In genomic region chr6:148523051-148523450, GRCh38 we compare ENCODE assay signal across 18 cellular contexts.
DNase-seq lines count a peak whose midpoint lies in the region; ATAC-seq, FAIRE-seq and TF ChIP-seq lines count a peak whose summit lies in the region.
"Had no signal": no experiment of that assay in that cellular context is flagged by ENCODE, and none has a peak within 500 bp of the region (broad histone marks: within the 10 kb centered on the region; RNA-seq: fewer than 3 reads in every experiment).

No MANE protein-coding gene starts in this region.

- H3K27ac ChIP-seq in mesodermal cell (ENCODE audit: low read depth, low read length, severe bottlenecking) = peak overlapping the region; percentile 72
- H3K27ac ChIP-seq: HL-60, Peyer's patch had no signal

- no peaks in the 10 kb centered on the region for H3K4me1 Mint-ChIP-seq in natural killer cell

- H3K27ac Mint-ChIP-seq in natural killer cell = no peak overlapping the region
- H3K27ac Mint-ChIP-seq: memory B cell had no signal

- H3K9me3 Mint-ChIP-seq in natural killer cell = no peaks in the 10 kb centered on the region
- H3K9me3 Mint-ChIP-seq: memory B cell, WTC11 had no signal

- H3K4me3 Mint-ChIP-seq in natural killer cell = no peak overlapping the region
- H3K4me3 Mint-ChIP-seq: memory B cell, WTC11 had no signal

- 93 to 100% methylated on average over 2 of the region's 2 CpGs for WGBS in mesodermal cell (ENCODE audit: insufficient coverage in 2 of 2), 2 experiments

- no peak overlapping the region for H3K4me3 ChIP-seq in epithelial cell of esophagus (ENCODE audit: low read length)
- no peak overlapping the region for H3K4me3 ChIP-seq in mesodermal cell (ENCODE audit: extremely low read depth, insufficient read depth, low read length, poor library complexity, severe bottlenecking)
- H3K4me3 ChIP-seq: Peyer's patch had no signal

- peak; percentile 56 for FAIRE-seq in RCC 7860 (lab: Jason Lieb, UNC)

- ATAC-seq in GM19455 (IDR thresholded peaks at IDR 0.05; ENCODE audit: unreplicated experiment) = no peak
- no peak for ATAC-seq in natural killer cell
- ATAC-seq: WTC11 had no signal

- H3K4me1 ChIP-seq in mesodermal cell (ENCODE audit: control insufficient read depth, insufficient read depth, low read length, poor library complexity, severe bottlenecking) = peaks cover 10% of the 10 kb centered on the region

- peaks cover 60% of the 10 kb centered on the region for H3K36me3 ChIP-seq in mesodermal cell (ENCODE audit: control insufficient read depth, insufficient read depth, low read length)

- TF ChIP-seq CTCF in epithelial cell of esophagus (IDR thresholded peaks at IDR 0.05; ENCODE audit: insufficient read depth, low read depth, low read length, missing control alignments) = no peak
- no peak for TF ChIP-seq CTCF in natural killer cell (IDR thresholded peaks at IDR 0.05)

- H3K27me3 Mint-ChIP-seq in natural killer cell (ENCODE audit: low read depth in 2 of 2) = peaks cover 2 to 4% of the 10 kb centered on the region in 2 donors
- H3K27me3 Mint-ChIP-seq: memory B cell had no signal

- DNase-seq in Daoy (ENCODE audit: low read depth) = peak; percentile 83
- peak; percentile 59 for DNase-seq in RCC 7860 (ENCODE audit: low spot score)
- peak; percentile 50 for DNase-seq in epithelial cell of esophagus (ENCODE audit: low read depth)
- no peak for DNase-seq in nucleus accumbens (lab: John Stamatoyannopoulos, UW)
- DNase-seq in NCI-H1436 treated with DMSO at 0.1 percent for 48 hours (lab: John Stamatoyannopoulos, UW) = no peak
- DNase-seq in natural killer cell = no peak
- DNase-seq: activated naive CD4-positive, alpha-beta T cell; AML-193; cerebellar nuclear complex; erythroblast; NCI-H2081 treated with DMSO at 0.1 percent for 48 hours; NCI-H748 treated with DMSO at 0.1 percent for 48 hours; Peyer's patch had no signal

- intact Hi-C loops in natural killer cell (cut with micrococcal nuclease) = no loop called here

- no peaks in the 10 kb centered on the region for H3K36me3 Mint-ChIP-seq in natural killer cell
- H3K36me3 Mint-ChIP-seq: memory B cell had no signal

- H3K9me3 ChIP-seq in mesodermal cell (ENCODE audit: control insufficient read depth, low read length) = no peaks in the 10 kb centered on the region
- H3K9me3 ChIP-seq: Peyer's patch had no signal

Comparison
In these comparisons a context has a peak if more than half of its experiments do, and no peak if none do; other contexts are left out.
1. DNase-seq: peak in Daoy (single experiment), RCC 7860 (single experiment) and epithelial cell of esophagus (single experiment); none in nucleus accumbens (0 of 56), NCI-H1436 treated with DMSO at 0.1 percent for 48 hours (single experiment) and natural killer cell (single experiment).